1 cellular context compared by ENCODE assay signal in the genomic region with DNA sequence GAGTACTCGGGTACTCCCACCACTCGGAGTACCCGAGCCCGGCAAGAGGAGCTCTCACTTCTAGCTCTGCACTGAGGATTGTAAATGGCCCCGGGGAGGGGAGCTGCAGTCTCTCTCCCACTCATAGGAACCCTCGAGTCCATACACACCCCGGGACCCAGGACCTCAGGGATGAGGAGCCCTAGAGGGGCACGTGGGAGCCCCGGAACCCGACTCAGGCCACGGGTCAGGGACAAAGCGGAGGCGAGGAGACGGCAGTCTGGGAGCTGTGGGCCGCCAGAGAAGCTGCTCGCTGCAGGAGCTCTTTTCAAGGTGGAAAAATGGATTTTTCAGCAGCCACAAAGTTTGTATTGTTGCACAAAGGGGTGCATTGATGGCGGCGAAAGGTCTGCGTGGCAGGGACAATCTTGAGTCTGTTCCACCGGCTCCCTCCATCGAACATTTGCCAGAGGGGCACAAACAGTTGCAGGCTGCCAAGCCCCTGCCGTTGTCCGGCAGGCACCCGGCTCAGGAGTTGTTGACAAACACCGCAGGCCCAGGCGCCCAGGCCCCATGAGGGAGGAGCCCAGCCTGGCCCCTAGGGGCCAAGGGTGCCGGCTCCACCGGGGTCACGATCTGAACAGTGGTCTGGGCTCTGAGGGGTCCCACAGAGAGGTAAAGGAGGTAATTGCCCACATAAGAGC.
TF ChIP-seq lines count a peak whose summit lies in the region.

No MANE protein-coding gene starts in this region.

TF ChIP-seq in H1, 55 proteins besides CTCF, POLR2A, EP300 and RAD21:
- TF ChIP-seq CBX8 (IDR thresholded peaks at IDR 0.05; ENCODE audit: borderline replicate concordance, low read depth, low read length) (peak; percentile 36; the same call in 1 of the 2 replicates), RBBP5 (IDR thresholded peaks at IDR 0.05; ENCODE audit: borderline replicate concordance, low read depth, low read length) (no peak), TBP (IDR thresholded peaks at IDR 0.05; ENCODE audit: low read depth, low read length) (no peak), RNF2 (IDR thresholded peaks at IDR 0.05; ENCODE audit: borderline replicate concordance, low read depth, low read length, missing control alignments, poor library complexity, severe bottlenecking) (peak; percentile 93), SUZ12 (IDR thresholded peaks at IDR 0.05; ENCODE audit: low read length) (peak; percentile 76), SP1 (IDR thresholded peaks at IDR 0.05; ENCODE audit: low read depth, low read length) (no peak), MAFK (IDR thresholded peaks at IDR 0.05; ENCODE audit: low read depth, low read length) (no peak), BRCA1 (IDR thresholded peaks at IDR 0.05; ENCODE audit: low read depth, low read length) (no peak), SP4 (IDR thresholded peaks at IDR 0.05; ENCODE audit: low read length) (no peak), EZH2 (IDR thresholded peaks at IDR 0.05; ENCODE audit: low read depth, low read length, severe bottlenecking) (peak; percentile 63), CHD2 (IDR thresholded peaks at IDR 0.05; ENCODE audit: low read length) (no peak), TCF12 (IDR thresholded peaks at IDR 0.05; ENCODE audit: low read depth, low read length) (0 out of 2 replicates have a peak, but pooled peaks have one; percentile 6)
- TF ChIP-seq, protein P1, sequence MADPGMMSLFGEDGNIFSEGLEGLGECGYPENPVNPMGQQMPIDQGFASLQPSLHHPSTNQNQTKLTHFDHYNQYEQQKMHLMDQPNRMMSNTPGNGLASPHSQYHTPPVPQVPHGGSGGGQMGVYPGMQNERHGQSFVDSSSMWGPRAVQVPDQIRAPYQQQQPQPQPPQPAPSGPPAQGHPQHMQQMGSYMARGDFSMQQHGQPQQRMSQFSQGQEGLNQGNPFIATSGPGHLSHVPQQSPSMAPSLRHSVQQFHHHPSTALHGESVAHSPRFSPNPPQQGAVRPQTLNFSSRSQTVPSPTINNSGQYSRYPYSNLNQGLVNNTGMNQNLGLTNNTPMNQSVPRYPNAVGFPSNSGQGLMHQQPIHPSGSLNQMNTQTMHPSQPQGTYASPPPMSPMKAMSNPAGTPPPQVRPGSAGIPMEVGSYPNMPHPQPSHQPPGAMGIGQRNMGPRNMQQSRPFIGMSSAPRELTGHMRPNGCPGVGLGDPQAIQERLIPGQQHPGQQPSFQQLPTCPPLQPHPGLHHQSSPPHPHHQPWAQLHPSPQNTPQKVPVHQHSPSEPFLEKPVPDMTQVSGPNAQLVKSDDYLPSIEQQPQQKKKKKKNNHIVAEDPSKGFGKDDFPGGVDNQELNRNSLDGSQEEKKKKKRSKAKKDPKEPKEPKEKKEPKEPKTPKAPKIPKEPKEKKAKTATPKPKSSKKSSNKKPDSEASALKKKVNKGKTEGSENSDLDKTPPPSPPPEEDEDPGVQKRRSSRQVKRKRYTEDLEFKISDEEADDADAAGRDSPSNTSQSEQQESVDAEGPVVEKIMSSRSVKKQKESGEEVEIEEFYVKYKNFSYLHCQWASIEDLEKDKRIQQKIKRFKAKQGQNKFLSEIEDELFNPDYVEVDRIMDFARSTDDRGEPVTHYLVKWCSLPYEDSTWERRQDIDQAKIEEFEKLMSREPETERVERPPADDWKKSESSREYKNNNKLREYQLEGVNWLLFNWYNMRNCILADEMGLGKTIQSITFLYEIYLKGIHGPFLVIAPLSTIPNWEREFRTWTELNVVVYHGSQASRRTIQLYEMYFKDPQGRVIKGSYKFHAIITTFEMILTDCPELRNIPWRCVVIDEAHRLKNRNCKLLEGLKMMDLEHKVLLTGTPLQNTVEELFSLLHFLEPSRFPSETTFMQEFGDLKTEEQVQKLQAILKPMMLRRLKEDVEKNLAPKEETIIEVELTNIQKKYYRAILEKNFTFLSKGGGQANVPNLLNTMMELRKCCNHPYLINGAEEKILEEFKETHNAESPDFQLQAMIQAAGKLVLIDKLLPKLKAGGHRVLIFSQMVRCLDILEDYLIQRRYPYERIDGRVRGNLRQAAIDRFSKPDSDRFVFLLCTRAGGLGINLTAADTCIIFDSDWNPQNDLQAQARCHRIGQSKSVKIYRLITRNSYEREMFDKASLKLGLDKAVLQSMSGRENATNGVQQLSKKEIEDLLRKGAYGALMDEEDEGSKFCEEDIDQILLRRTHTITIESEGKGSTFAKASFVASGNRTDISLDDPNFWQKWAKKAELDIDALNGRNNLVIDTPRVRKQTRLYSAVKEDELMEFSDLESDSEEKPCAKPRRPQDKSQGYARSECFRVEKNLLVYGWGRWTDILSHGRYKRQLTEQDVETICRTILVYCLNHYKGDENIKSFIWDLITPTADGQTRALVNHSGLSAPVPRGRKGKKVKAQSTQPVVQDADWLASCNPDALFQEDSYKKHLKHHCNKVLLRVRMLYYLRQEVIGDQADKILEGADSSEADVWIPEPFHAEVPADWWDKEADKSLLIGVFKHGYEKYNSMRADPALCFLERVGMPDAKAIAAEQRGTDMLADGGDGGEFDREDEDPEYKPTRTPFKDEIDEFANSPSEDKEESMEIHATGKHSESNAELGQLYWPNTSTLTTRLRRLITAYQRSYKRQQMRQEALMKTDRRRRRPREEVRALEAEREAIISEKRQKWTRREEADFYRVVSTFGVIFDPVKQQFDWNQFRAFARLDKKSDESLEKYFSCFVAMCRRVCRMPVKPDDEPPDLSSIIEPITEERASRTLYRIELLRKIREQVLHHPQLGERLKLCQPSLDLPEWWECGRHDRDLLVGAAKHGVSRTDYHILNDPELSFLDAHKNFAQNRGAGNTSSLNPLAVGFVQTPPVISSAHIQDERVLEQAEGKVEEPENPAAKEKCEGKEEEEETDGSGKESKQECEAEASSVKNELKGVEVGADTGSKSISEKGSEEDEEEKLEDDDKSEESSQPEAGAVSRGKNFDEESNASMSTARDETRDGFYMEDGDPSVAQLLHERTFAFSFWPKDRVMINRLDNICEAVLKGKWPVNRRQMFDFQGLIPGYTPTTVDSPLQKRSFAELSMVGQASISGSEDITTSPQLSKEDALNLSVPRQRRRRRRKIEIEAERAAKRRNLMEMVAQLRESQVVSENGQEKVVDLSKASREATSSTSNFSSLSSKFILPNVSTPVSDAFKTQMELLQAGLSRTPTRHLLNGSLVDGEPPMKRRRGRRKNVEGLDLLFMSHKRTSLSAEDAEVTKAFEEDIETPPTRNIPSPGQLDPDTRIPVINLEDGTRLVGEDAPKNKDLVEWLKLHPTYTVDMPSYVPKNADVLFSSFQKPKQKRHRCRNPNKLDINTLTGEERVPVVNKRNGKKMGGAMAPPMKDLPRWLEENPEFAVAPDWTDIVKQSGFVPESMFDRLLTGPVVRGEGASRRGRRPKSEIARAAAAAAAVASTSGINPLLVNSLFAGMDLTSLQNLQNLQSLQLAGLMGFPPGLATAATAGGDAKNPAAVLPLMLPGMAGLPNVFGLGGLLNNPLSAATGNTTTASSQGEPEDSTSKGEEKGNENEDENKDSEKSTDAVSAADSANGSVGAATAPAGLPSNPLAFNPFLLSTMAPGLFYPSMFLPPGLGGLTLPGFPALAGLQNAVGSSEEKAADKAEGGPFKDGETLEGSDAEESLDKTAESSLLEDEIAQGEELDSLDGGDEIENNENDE (IDR thresholded peaks at IDR 0.05; ENCODE audit: insufficient replicate concordance, low read length): no peak
